In the genomic region with DNA sequence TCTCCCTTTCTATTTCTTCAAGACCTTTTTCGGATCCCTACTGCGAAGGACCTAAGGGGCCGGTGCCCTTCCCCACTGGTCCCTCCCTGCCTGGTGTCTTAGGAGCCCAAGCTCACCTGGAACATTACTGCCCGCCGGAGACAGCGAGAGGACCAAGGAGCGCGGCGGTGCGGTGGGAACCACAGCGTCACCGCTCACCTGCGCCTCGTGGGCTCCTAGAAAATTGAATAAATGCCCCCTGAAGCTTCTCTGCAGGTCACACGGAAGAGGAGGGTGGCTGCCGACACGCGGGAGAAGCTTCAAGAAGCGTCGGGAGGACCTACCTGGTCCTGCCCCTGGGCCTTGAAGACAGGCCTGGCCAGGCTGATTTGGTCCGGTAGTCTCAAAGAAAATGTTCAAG, we compare ENCODE assay signal across 1 cellular context.
TF ChIP-seq lines count a peak whose summit lies in the region.

No MANE protein-coding gene starts in this region.

TF ChIP-seq in H1, 55 proteins besides CTCF, POLR2A, EP300 and RAD21:
- TF ChIP-seq RNF2 (IDR thresholded peaks at IDR 0.05; ENCODE audit: borderline replicate concordance, low read depth, low read length, missing control alignments, poor library complexity, severe bottlenecking) (no peak), SAP30 (IDR thresholded peaks at IDR 0.05; ENCODE audit: insufficient read depth, insufficient replicate concordance, low read length) (no peak), CHD2 (IDR thresholded peaks at IDR 0.05; ENCODE audit: low read length) (no peak), BRCA1 (IDR thresholded peaks at IDR 0.05; ENCODE audit: low read depth, low read length) (no peak), GTF2F1 (IDR thresholded peaks at IDR 0.05; ENCODE audit: borderline replicate concordance, low read depth, low read length) (no peak), TEAD4 (IDR thresholded peaks at IDR 0.05; ENCODE audit: low read depth, low read length) (no peak), SP4 (IDR thresholded peaks at IDR 0.05; ENCODE audit: low read length) (no peak), CBX5 (IDR thresholded peaks at IDR 0.05; ENCODE audit: low read depth, low read length) (no peak), SUZ12 (IDR thresholded peaks at IDR 0.05; ENCODE audit: low read length) (no peak), RFX5 (IDR thresholded peaks at IDR 0.05; ENCODE audit: borderline replicate concordance, low read depth, low read length) (no peak), SP1 (IDR thresholded peaks at IDR 0.05; ENCODE audit: low read depth, low read length) (no peak), HDAC2 (IDR thresholded peaks at IDR 0.05; ENCODE audit: borderline replicate concordance in 1 of 2, low read depth in 2 of 2, low read length in 2 of 2) (no peak), JUN (IDR thresholded peaks at IDR 0.05; ENCODE audit: low read depth, low read length) (no peak), TAF7 (optimal IDR thresholded peaks at IDR 0.05; ENCODE audit: borderline replicate concordance, low read depth, low read length) (no peak), SIX5 (IDR thresholded peaks at IDR 0.05; ENCODE audit: low read depth, low read length) (no peak)
- TF ChIP-seq, protein P1, sequence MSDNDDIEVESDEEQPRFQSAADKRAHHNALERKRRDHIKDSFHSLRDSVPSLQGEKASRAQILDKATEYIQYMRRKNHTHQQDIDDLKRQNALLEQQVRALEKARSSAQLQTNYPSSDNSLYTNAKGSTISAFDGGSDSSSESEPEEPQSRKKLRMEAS (IDR thresholded peaks at IDR 0.05): no peak
